1 cellular context compared by ENCODE assay signal in the genomic region with DNA sequence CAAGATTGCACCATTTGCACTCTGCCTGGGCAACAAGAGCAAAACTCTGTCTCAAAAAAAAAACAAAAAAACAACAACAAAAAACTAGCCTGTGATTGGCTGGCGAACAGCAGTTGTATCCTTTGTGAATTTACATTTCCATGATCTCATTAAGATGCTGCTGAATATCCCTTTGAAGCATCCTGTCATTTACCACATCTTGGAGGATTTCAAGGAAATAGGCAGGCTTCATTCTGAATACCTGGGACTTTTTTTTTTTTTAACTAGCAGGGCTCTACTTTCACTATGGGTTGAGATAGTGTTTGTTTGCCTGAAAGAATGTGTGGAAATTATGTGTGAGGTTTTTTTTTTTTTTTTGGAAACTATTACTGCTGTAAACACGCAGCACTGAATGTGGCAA.
TF ChIP-seq lines count a peak whose summit lies in the region.

No MANE protein-coding gene starts in this region.

TF ChIP-seq in SK-N-SH, 30 proteins besides CTCF, POLR2A, EP300 and RAD21:
- TF ChIP-seq NFIC (IDR thresholded peaks at IDR 0.05; ENCODE audit: borderline replicate concordance), result no peak
- no peak for TF ChIP-seq GABPA (IDR thresholded peaks at IDR 0.05; ENCODE audit: low read depth)
- TF ChIP-seq RFX5 (IDR thresholded peaks at IDR 0.05; ENCODE audit: low read length), result no peak
- TF ChIP-seq, protein P1, sequence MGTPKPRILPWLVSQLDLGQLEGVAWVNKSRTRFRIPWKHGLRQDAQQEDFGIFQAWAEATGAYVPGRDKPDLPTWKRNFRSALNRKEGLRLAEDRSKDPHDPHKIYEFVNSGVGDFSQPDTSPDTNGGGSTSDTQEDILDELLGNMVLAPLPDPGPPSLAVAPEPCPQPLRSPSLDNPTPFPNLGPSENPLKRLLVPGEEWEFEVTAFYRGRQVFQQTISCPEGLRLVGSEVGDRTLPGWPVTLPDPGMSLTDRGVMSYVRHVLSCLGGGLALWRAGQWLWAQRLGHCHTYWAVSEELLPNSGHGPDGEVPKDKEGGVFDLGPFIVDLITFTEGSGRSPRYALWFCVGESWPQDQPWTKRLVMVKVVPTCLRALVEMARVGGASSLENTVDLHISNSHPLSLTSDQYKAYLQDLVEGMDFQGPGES (IDR thresholded peaks at IDR 0.05; ENCODE audit: low read depth, low read length), result no peak
- no peak for TF ChIP-seq MXI1 (IDR thresholded peaks at IDR 0.05; ENCODE audit: low read depth, low read length)
- no peak for TF ChIP-seq GATA2 (CRISPR knock-in tag; IDR thresholded peaks at IDR 0.05)
- TF ChIP-seq, protein P2, sequence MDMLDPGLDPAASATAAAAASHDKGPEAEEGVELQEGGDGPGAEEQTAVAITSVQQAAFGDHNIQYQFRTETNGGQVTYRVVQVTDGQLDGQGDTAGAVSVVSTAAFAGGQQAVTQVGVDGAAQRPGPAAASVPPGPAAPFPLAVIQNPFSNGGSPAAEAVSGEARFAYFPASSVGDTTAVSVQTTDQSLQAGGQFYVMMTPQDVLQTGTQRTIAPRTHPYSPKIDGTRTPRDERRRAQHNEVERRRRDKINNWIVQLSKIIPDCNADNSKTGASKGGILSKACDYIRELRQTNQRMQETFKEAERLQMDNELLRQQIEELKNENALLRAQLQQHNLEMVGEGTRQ (IDR thresholded peaks at IDR 0.05; ENCODE audit: borderline replicate concordance, low read depth, low read length), result no peak
- no peak for TF ChIP-seq EZH2phosphoT487 (IDR thresholded peaks at IDR 0.05; ENCODE audit: borderline replicate concordance, low read depth)
- TF ChIP-seq TEAD4 (IDR thresholded peaks at IDR 0.05; ENCODE audit: borderline replicate concordance, insufficient read depth), result no peak
TF ChIP-seq in SK-N-SH: peak in this region for 0.
